1 cellular context compared by ENCODE assay signal in genomic region chr12:53806689-53807088, GRCh38.
TF ChIP-seq lines count a peak whose summit lies in the region.

No MANE protein-coding gene starts in this region.

TF ChIP-seq in HEK293, 187 proteins besides CTCF, POLR2A, EP300 and RAD21 (continued from another document):
- TF ChIP-seq, protein P1, sequence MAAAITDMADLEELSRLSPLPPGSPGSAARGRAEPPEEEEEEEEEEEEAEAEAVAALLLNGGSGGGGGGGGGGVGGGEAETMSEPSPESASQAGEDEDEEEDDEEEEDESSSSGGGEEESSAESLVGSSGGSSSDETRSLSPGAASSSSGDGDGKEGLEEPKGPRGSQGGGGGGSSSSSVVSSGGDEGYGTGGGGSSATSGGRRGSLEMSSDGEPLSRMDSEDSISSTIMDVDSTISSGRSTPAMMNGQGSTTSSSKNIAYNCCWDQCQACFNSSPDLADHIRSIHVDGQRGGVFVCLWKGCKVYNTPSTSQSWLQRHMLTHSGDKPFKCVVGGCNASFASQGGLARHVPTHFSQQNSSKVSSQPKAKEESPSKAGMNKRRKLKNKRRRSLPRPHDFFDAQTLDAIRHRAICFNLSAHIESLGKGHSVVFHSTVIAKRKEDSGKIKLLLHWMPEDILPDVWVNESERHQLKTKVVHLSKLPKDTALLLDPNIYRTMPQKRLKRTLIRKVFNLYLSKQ (tag by site-specific recombination; IDR thresholded peaks at IDR 0.05; ENCODE audit: borderline replicate concordance), result no peak
- no peak for TF ChIP-seq ZNF514 (tag by site-specific recombination; IDR thresholded peaks at IDR 0.05)
- no peak for TF ChIP-seq KLF9 (tag by site-specific recombination; IDR thresholded peaks at IDR 0.05; ENCODE audit: low read depth)
- 0 out of 2 replicates have a peak, but pooled peaks have one; percentile 36 for TF ChIP-seq INSM2 (tag by site-specific recombination; IDR thresholded peaks at IDR 0.05)
- no peak for TF ChIP-seq HOXD13 (CRISPR knock-in tag; IDR thresholded peaks at IDR 0.05; ENCODE audit: borderline replicate concordance)
- TF ChIP-seq ZNF768 (tag by site-specific recombination; IDR thresholded peaks at IDR 0.05), result no peak
- TF ChIP-seq, protein P2, sequence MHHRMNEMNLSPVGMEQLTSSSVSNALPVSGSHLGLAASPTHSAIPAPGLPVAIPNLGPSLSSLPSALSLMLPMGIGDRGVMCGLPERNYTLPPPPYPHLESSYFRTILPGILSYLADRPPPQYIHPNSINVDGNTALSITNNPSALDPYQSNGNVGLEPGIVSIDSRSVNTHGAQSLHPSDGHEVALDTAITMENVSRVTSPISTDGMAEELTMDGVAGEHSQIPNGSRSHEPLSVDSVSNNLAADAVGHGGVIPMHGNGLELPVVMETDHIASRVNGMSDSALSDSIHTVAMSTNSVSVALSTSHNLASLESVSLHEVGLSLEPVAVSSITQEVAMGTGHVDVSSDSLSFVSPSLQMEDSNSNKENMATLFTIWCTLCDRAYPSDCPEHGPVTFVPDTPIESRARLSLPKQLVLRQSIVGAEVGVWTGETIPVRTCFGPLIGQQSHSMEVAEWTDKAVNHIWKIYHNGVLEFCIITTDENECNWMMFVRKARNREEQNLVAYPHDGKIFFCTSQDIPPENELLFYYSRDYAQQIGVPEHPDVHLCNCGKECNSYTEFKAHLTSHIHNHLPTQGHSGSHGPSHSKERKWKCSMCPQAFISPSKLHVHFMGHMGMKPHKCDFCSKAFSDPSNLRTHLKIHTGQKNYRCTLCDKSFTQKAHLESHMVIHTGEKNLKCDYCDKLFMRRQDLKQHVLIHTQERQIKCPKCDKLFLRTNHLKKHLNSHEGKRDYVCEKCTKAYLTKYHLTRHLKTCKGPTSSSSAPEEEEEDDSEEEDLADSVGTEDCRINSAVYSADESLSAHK (tag by site-specific recombination; IDR thresholded peaks at IDR 0.05), result no peak
